ENCODE assay signal across 12 cellular contexts in the genomic region with DNA sequence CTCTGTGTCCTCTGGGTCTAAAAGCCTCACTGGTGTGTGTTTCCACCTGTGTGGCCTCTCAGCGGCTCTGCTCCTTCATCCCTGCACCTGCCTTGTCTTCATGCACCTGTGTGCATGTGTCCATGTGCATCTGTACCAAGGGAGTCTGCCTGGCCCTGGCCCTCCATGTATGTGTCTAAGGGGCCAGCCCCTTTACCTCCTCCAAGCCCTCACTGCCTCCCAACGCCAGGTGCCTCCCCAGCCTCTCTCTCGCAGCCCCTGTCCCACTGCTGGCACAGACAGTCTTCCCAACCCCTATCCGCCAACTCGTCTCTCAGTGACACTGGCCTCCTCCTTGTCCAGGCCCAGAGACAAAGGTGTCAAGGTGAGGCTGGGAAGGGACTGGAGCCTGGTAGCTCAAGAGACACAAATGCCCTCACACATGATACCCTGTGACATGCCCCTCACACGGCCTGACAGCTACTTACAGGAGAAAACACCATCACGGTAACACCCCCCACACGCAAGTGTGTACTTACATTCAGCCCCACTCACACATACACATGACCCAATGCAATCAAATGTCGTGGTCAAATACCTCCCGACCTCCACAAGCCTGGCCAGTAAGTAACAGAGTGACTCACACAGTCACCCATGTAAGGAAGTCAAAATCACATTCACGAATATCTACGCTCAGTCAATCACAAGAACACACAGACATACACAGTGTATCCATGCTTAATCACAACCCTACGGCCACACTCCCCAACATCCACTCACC. TPM values are rescaled to one million over a fixed set of nuclear protein-coding genes. Genes with fewer than 3 reads are reported as not detected.
"Had no signal": no experiment of that assay in that cellular context is flagged by ENCODE, and none has a peak within 500 bp of the region (broad histone marks: within the 10 kb centered on the region; RNA-seq: fewer than 3 reads in every experiment).

No MANE protein-coding gene starts in this region.

- H2AFZ ChIP-seq: hepatocyte had no signal

- H3K4me3 ChIP-seq: breast epithelium, hepatocyte, thoracic aorta, upper lobe of right lung had no signal

- H3K36me3 ChIP-seq: breast epithelium, thoracic aorta, upper lobe of right lung had no signal

- H3K4me2 ChIP-seq: hepatocyte had no signal

- H3K36me3 Mint-ChIP-seq: activated naive CD8-positive, alpha-beta T cell treated with anti-CD3 and anti-CD28 coated beads, Interleukin-2, amount 10 ng/mL, durations not matched to agents 7 days and 5 days had no signal

- H3K27me3 ChIP-seq: hepatocyte, upper lobe of right lung had no signal

- H3K4me1 ChIP-seq: breast epithelium, upper lobe of right lung had no signal

- H3K9me3 ChIP-seq: breast epithelium, thoracic aorta, upper lobe of right lung had no signal

- H3K79me2 ChIP-seq: hepatocyte had no signal

- H3K9me3 Mint-ChIP-seq: activated CD8-positive, alpha-beta T cell treated with anti-CD3 and anti-CD28 coated beads for 36 hours; activated naive CD8-positive, alpha-beta T cell treated with anti-CD3 and anti-CD28 coated beads, Interleukin-2, amount 10 ng/mL, durations not matched to agents 7 days and 5 days; activated T-cell treated with anti-CD3 and anti-CD28 coated beads, Interleukin-2, amount 50 U/mL, for 4 hours; stimulated activated effector memory CD8-positive, alpha-beta T cell treated with anti-CD3 and anti-CD28 coated beads, Interleukin-12 subunit alpha, Interleukin-12 subunit beta, amount 100 ng/mL, for 72 hours had no signal

- H3K27ac Mint-ChIP-seq: activated CD8-positive, alpha-beta T cell treated with anti-CD3 and anti-CD28 coated beads for 36 hours; activated naive CD8-positive, alpha-beta T cell treated with anti-CD3 and anti-CD28 coated beads, Interleukin-2, amount 10 ng/mL, durations not matched to agents 7 days and 5 days; nephron; stimulated activated effector memory CD8-positive, alpha-beta T cell treated with anti-CD3 and anti-CD28 coated beads, Interleukin-12 subunit alpha, Interleukin-12 subunit beta, amount 100 ng/mL, for 72 hours had no signal

- H3K4me3 Mint-ChIP-seq: activated CD8-positive, alpha-beta T cell treated with anti-CD3 and anti-CD28 coated beads for 36 hours; activated naive CD8-positive, alpha-beta T cell treated with anti-CD3 and anti-CD28 coated beads, Interleukin-2, amount 10 ng/mL, durations not matched to agents 7 days and 5 days; activated T-cell treated with anti-CD3 and anti-CD28 coated beads, Interleukin-2, amount 50 U/mL, for 4 hours; nephron; stimulated activated effector memory CD8-positive, alpha-beta T cell treated with anti-CD3 and anti-CD28 coated beads, Interleukin-12 subunit alpha, Interleukin-12 subunit beta, amount 100 ng/mL, for 72 hours had no signal

- FAIRE-seq: endometrium had no signal

- H3K27ac ChIP-seq: breast epithelium, hepatocyte, thoracic aorta, upper lobe of right lung, VCaP had no signal

RNA-seq across cellular contexts. Expression of a gene that starts 29.9 kb away (rescaled TPM):
- total RNA-seq: activated CD8-positive, alpha-beta T cell treated with anti-CD3 and anti-CD28 coated beads for 36 hours; activated naive CD8-positive, alpha-beta T cell treated with anti-CD3 and anti-CD28 coated beads, Interleukin-2, amount 10 ng/mL, durations not matched to agents 7 days and 5 days; activated T-cell treated with anti-CD3 and anti-CD28 coated beads, Interleukin-2, amount 50 U/mL, for 4 hours; hepatocyte; osteocyte; thoracic aorta had no signal
- polyA plus RNA-seq: hepatocyte had no signal
